In the genomic region with DNA sequence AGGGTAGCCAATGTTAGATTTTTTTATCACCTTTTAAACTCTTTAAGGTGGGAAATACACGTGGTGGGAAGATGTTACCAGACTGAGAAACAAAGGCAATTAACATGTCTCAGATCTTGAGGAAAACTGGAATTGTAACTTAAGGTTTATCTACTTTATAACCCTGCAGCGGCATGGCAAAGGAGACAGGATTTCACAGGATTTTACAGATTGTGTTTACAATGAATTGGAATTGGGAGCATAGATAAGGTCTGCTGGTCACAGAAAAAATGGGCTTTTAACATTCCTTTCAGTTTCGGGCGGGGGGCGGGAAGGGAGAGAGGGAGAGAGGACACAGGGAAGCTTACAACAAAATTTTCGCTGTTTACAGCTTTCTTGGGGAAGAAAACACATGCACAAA, we compare ENCODE assay signal across 24 cellular contexts.
DNase-seq lines count a peak whose midpoint lies in the region; ATAC-seq and TF ChIP-seq lines count a peak whose summit lies in the region.
"Had no signal": no experiment of that assay in that cellular context is flagged by ENCODE, and none has a peak within 500 bp of the region (broad histone marks: within the 10 kb centered on the region; RNA-seq: fewer than 3 reads in every experiment).

No MANE protein-coding gene starts in this region.

- POLR2A ChIA-PET in activated CD8-positive, alpha-beta T cell treated with anti-CD3 and anti-CD28 coated beads, Interleukin-2, amount 10 ng/mL, durations not matched to agents 7 days and 5 days (lab: Charles Lee): no interaction called here

- H3K9ac ChIP-seq in HUES48 (ENCODE audit: low read depth, low read length): 0 out of 2 replicates have a peak overlapping the region, but pooled peaks have one; percentile 41

- intact Hi-C loops in natural killer cell (cut with micrococcal nuclease): no loop called here

- H3K27ac ChIP-seq in HUES48 (ENCODE audit: low read depth, low read length): peak overlapping the region; percentile 59
- H3K27ac ChIP-seq: C4-2B, RWPE1 had no signal

- ATAC-seq in natural killer cell: no peak
- ATAC-seq in activated CD8-positive, alpha-beta T cell treated with anti-CD3 and anti-CD28 coated beads, Interleukin-2, amount 10 ng/mL, durations not matched to agents 7 days and 5 days: no peak
- ATAC-seq: CD8-positive, alpha-beta T cell; HCT116; Panc1 had no signal

- H3K9me3 ChIP-seq in HUES48 (ENCODE audit: control insufficient read depth, insufficient read depth, low read length): peaks cover 13% of the 10 kb centered on the region
- H3K9me3 ChIP-seq: MG63 had no signal

- H3K36me3 Mint-ChIP-seq in progenitor cell of endocrine pancreas (ENCODE audit: insufficient read depth): no peaks in the 10 kb centered on the region
- H3K36me3 Mint-ChIP-seq in natural killer cell: no peaks in the 10 kb centered on the region
- no peaks in the 10 kb centered on the region for H3K36me3 Mint-ChIP-seq in activated CD8-positive, alpha-beta T cell treated with anti-CD3 and anti-CD28 coated beads, Interleukin-2, amount 10 ng/mL, durations not matched to agents 7 days and 5 days (ENCODE audit: low read depth)
- H3K36me3 Mint-ChIP-seq: CD8-positive, alpha-beta T cell had no signal

- H3K27ac Mint-ChIP-seq in progenitor cell of endocrine pancreas (peak overlapping the region; percentile 87), natural killer cell (no peak overlapping the region)
- no peak overlapping the region for H3K27ac Mint-ChIP-seq in activated CD8-positive, alpha-beta T cell treated with anti-CD3 and anti-CD28 coated beads, Interleukin-2, amount 10 ng/mL, durations not matched to agents 7 days and 5 days
- H3K27ac Mint-ChIP-seq: B cell; CD8-positive, alpha-beta T cell had no signal

- no peaks in the 10 kb centered on the region for H3K36me3 ChIP-seq in HUES48 (ENCODE audit: control insufficient read depth, insufficient read depth, low read length)
- H3K36me3 ChIP-seq: MG63 had no signal

- H3K27me3 Mint-ChIP-seq in progenitor cell of endocrine pancreas (no peaks in the 10 kb centered on the region), natural killer cell (ENCODE audit: low read depth in 2 of 2) (no peaks in the 10 kb centered on the region)
- H3K27me3 Mint-ChIP-seq in activated CD8-positive, alpha-beta T cell treated with anti-CD3 and anti-CD28 coated beads, Interleukin-2, amount 10 ng/mL, durations not matched to agents 7 days and 5 days (ENCODE audit: low read depth): no peaks in the 10 kb centered on the region
- H3K27me3 Mint-ChIP-seq: B cell had no signal

- CTCF ChIA-PET in activated CD8-positive, alpha-beta T cell treated with anti-CD3 and anti-CD28 coated beads, Interleukin-2, amount 10 ng/mL, durations not matched to agents 7 days and 5 days (lab: Charles Lee): no interaction called here

- H3K4me1 Mint-ChIP-seq in progenitor cell of endocrine pancreas (ENCODE audit: low read depth): peaks cover 33% of the 10 kb centered on the region
- H3K4me1 Mint-ChIP-seq in natural killer cell: no peaks in the 10 kb centered on the region
- no peaks in the 10 kb centered on the region for H3K4me1 Mint-ChIP-seq in activated CD8-positive, alpha-beta T cell treated with anti-CD3 and anti-CD28 coated beads, Interleukin-2, amount 10 ng/mL, durations not matched to agents 7 days and 5 days (ENCODE audit: low read depth)
- H3K4me1 Mint-ChIP-seq: B cell had no signal

- peak; percentile 21 for DNase-seq in left kidney (ENCODE audit: low read depth, low spot score)
- DNase-seq in progenitor cell of endocrine pancreas (ENCODE audit: low spot score, unreplicated experiment): no peak
- DNase-seq in natural killer cell: no peak
- DNase-seq in stimulated activated CD4-positive, alpha-beta T cell treated with anti-CD3 and anti-CD28 coated beads, Interleukin-2, amount 100 ng/mL, for 24 hours: no peak
- no peak for DNase-seq in SW480 (ENCODE audit: low spot score)
- DNase-seq in activated CD8-positive, alpha-beta T cell treated with anti-CD3 and anti-CD28 coated beads, Interleukin-2, amount 10 ng/mL, durations not matched to agents 7 days and 5 days: no peak
- DNase-seq: Calu3; CD8-positive, alpha-beta T cell; DMS79 treated with DMSO at 0.1 percent for 48 hours; IMR-90; KG1; MG63; NCI-H1105 treated with DMSO at 0.1 percent for 48 hours; NCI-H146; NCI-H2029; NCI-H446 treated with DMSO at 0.1 percent for 48 hours; NCI-H526 treated with DMSO at 0.1 percent for 48 hours; SHP77 had no signal

- TF ChIP-seq CTCF in progenitor cell of endocrine pancreas (IDR thresholded peaks at IDR 0.05; ENCODE audit: unreplicated experiment) (no peak), natural killer cell (IDR thresholded peaks at IDR 0.05) (no peak)

- peaks cover 41% of the 10 kb centered on the region for H3K4me1 ChIP-seq in HUES48 (ENCODE audit: control insufficient read depth, insufficient read depth, low read length)

- no peaks in the 10 kb centered on the region for H3K27me3 ChIP-seq in HUES48 (ENCODE audit: control insufficient read depth, insufficient read depth, low read length)
- H3K27me3 ChIP-seq: MG63 had no signal

- no peaks in the 10 kb centered on the region for H3K9me3 Mint-ChIP-seq in progenitor cell of endocrine pancreas (ENCODE audit: low read depth)
- H3K9me3 Mint-ChIP-seq in natural killer cell: peaks cover 0 to 6% of the 10 kb centered on the region in 2 donors
- no peaks in the 10 kb centered on the region for H3K9me3 Mint-ChIP-seq in activated CD8-positive, alpha-beta T cell treated with anti-CD3 and anti-CD28 coated beads, Interleukin-2, amount 10 ng/mL, durations not matched to agents 7 days and 5 days (ENCODE audit: insufficient read depth)

- H3K4me3 Mint-ChIP-seq in progenitor cell of endocrine pancreas (ENCODE audit: low read depth) (peak overlapping the region; percentile 49), natural killer cell (no peak overlapping the region)
- no peak overlapping the region for H3K4me3 Mint-ChIP-seq in activated CD8-positive, alpha-beta T cell treated with anti-CD3 and anti-CD28 coated beads, Interleukin-2, amount 10 ng/mL, durations not matched to agents 7 days and 5 days
- H3K4me3 Mint-ChIP-seq: B cell; CD8-positive, alpha-beta T cell had no signal

- H3K4me3 ChIP-seq in HUES48 (ENCODE audit: low read depth, low read length): no peak overlapping the region
- H3K4me3 ChIP-seq: MG63 had no signal
